In the genomic region with DNA sequence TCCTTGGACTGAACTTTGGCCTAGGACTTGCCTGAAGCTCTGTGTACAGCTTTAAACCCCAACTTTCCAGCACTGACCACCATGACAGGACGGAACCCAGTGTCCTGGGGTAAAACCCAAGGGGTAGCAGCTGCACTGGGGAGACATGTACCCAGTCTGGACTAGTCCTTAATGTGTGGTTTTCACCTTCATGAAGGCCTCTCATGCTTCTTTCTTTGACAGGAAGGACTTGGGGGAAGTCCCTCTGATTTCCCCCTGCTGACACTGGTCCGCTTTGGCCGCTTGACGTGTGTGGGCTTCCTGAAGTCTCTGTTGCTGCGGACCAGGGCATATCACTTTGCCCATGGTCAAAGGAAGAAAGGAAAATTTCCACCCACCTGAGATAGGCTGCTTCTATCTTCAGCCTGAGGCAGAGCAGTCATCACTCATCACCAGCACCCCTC, we compare ENCODE assay signal across 11 cellular contexts.
DNase-seq lines count a peak whose midpoint lies in the region; ATAC-seq and TF ChIP-seq lines count a peak whose summit lies in the region.
"Had no signal": no experiment of that assay in that cellular context is flagged by ENCODE, and none has a peak within 500 bp of the region (broad histone marks: within the 10 kb centered on the region; RNA-seq: fewer than 3 reads in every experiment).

No MANE protein-coding gene starts in this region.

- TF ChIP-seq CTCF in GM12864 (IDR thresholded peaks at IDR 0.05; ENCODE audit: low read depth, low read length, missing control alignments): no peak
- TF ChIP-seq CTCF in mesothelial cell of epicardium (IDR thresholded peaks at IDR 0.05; ENCODE audit: unreplicated experiment): no peak

- H3K27me3 Mint-ChIP-seq in activated naive CD8-positive, alpha-beta T cell treated with anti-CD3 and anti-CD28 coated beads, Interleukin-2, amount 10 ng/mL, durations not matched to agents 7 days and 5 days: peaks cover 2% of the 10 kb centered on the region
- no peaks in the 10 kb centered on the region for H3K27me3 Mint-ChIP-seq in mesothelial cell of epicardium (ENCODE audit: low read depth)

- DNase-seq in GM12864 (ENCODE audit: low read depth): peak; percentile 69
- peak; percentile 39 for DNase-seq in activated naive CD8-positive, alpha-beta T cell treated with anti-CD3 and anti-CD28 coated beads, Interleukin-2, amount 10 ng/mL, durations not matched to agents 7 days and 5 days
- DNase-seq in dedifferentiated amniotic fluid mesenchymal stem cell (ENCODE audit: extremely low spot score): no peak
- DNase-seq in RKO (ENCODE audit: low spot score): no peak
- no peak for DNase-seq in NOMO-1 (lab: John Stamatoyannopoulos, UW; ENCODE audit: unreplicated experiment in 2 of 2)
- no peak for DNase-seq in mesothelial cell of epicardium (ENCODE audit: low spot score in 2 of 2, unreplicated experiment in 2 of 2)
- DNase-seq: DMS153, Karpas-422, Right ventricle myocardium superior had no signal

- POLR2A ChIA-PET in activated naive CD8-positive, alpha-beta T cell treated with anti-CD3 and anti-CD28 coated beads, Interleukin-2, amount 10 ng/mL, durations not matched to agents 7 days and 5 days (lab: Charles Lee): interaction anchor here (1.5 kb wide), 1 partner anchor 413 kb away, joined by 5 read pairs; a partner anchor contains a TSS

- H3K36me3 Mint-ChIP-seq in activated naive CD8-positive, alpha-beta T cell treated with anti-CD3 and anti-CD28 coated beads, Interleukin-2, amount 10 ng/mL, durations not matched to agents 7 days and 5 days: peaks cover 18% of the 10 kb centered on the region
- H3K36me3 Mint-ChIP-seq in mesothelial cell of epicardium: no peaks in the 10 kb centered on the region

- peak overlapping the region; percentile 49 for H3K4me3 Mint-ChIP-seq in activated naive CD8-positive, alpha-beta T cell treated with anti-CD3 and anti-CD28 coated beads, Interleukin-2, amount 10 ng/mL, durations not matched to agents 7 days and 5 days
- H3K4me3 Mint-ChIP-seq in mesothelial cell of epicardium: no peak overlapping the region

- H3K4me1 Mint-ChIP-seq in activated naive CD8-positive, alpha-beta T cell treated with anti-CD3 and anti-CD28 coated beads, Interleukin-2, amount 10 ng/mL, durations not matched to agents 7 days and 5 days: peaks cover 43% of the 10 kb centered on the region
- H3K4me1 Mint-ChIP-seq in mesothelial cell of epicardium: no peaks in the 10 kb centered on the region

- peak; percentile 52 for ATAC-seq in GM19397 (IDR thresholded peaks at IDR 0.05; ENCODE audit: unreplicated experiment)
- peak; percentile 63 for ATAC-seq in HG03066 (IDR thresholded peaks at IDR 0.05; ENCODE audit: low read depth, unreplicated experiment)
- peak; percentile 31 for ATAC-seq in activated naive CD8-positive, alpha-beta T cell treated with anti-CD3 and anti-CD28 coated beads, Interleukin-2, amount 10 ng/mL, durations not matched to agents 7 days and 5 days (ENCODE audit: low read depth)

- peak overlapping the region; percentile 44; the same call in 1 of the 2 replicates for H3K4me3 ChIP-seq in GM12864 (ENCODE audit: low read depth, low read length)

- H3K27ac Mint-ChIP-seq in activated naive CD8-positive, alpha-beta T cell treated with anti-CD3 and anti-CD28 coated beads, Interleukin-2, amount 10 ng/mL, durations not matched to agents 7 days and 5 days: peak overlapping the region; percentile 65
- no peak overlapping the region for H3K27ac Mint-ChIP-seq in mesothelial cell of epicardium

- no peaks in the 10 kb centered on the region for H3K9me3 Mint-ChIP-seq in activated naive CD8-positive, alpha-beta T cell treated with anti-CD3 and anti-CD28 coated beads, Interleukin-2, amount 10 ng/mL, durations not matched to agents 7 days and 5 days
- no peaks in the 10 kb centered on the region for H3K9me3 Mint-ChIP-seq in mesothelial cell of epicardium

Comparison
In these comparisons a context has a peak if more than half of its experiments do, and no peak if none do; other contexts are left out.
1. DNase-seq: peak in GM12864 (single experiment) and activated naive CD8-positive, alpha-beta T cell treated with anti-CD3 and anti-CD28 coated beads, Interleukin-2, amount 10 ng/mL, durations not matched to agents 7 days and 5 days (single experiment); none in dedifferentiated amniotic fluid mesenchymal stem cell (single experiment), RKO (single experiment), NOMO-1 (0 of 2) and mesothelial cell of epicardium (0 of 2).
2. Peak in every context shown above with its lines, with median percentiles within 50 percentile points of each other: ATAC-seq.